Comparison of ENCODE assay signal across 15 cellular contexts in genomic region chr5:112163435-112163834, GRCh38.
DNase-seq lines count a peak whose midpoint lies in the region; ATAC-seq, FAIRE-seq and TF ChIP-seq lines count a peak whose summit lies in the region.
"Had no signal": no experiment of that assay in that cellular context is flagged by ENCODE, and none has a peak within 500 bp of the region (broad histone marks: within the 10 kb centered on the region; RNA-seq: fewer than 3 reads in every experiment).

No MANE protein-coding gene starts in this region.

- peaks cover 58% of the 10 kb centered on the region for H3K36me3 ChIP-seq in BLaER1
- H3K36me3 ChIP-seq in DOHH2 (ENCODE audit: control insufficient read depth, low read length) = peaks cover 64% of the 10 kb centered on the region
- H3K36me3 ChIP-seq in HepG2 (replicated peaks in 1 of 2; ENCODE audit: control insufficient read depth in 1 of 2, insufficient read depth in 2 of 2, low read length in 2 of 2) = peaks cover 5 to 26% of the 10 kb centered on the region in 2 experiments
- peaks cover 0 to 4% of the 10 kb centered on the region in 2 donors for H3K36me3 ChIP-seq in prostate gland

- H3K9me3 ChIP-seq in BLaER1 = no peaks in the 10 kb centered on the region
- H3K9me3 ChIP-seq in DOHH2 (ENCODE audit: control insufficient read depth, insufficient read depth, low read length) = no peaks in the 10 kb centered on the region
- H3K9me3 ChIP-seq in HepG2 (ENCODE audit: low read length) = no peaks in the 10 kb centered on the region
- no peaks in the 10 kb centered on the region for H3K9me3 ChIP-seq in prostate gland
- H3K9me3 ChIP-seq: adrenal gland, SJSA1, spleen had no signal

- no peak for TF ChIP-seq EP300 in HepG2 (IDR thresholded peaks at IDR 0.05; ENCODE audit: low read depth in 2 of 2, low read length in 2 of 2)
- TF ChIP-seq EP300 in HepG2 (CRISPR knock-in tag; IDR thresholded peaks at IDR 0.05; ENCODE audit: borderline replicate concordance) = no peak

- no peak for DNase-seq in activated T-helper 2 cell treated with anti-CD3 and anti-CD28 coated beads, Interferon-gamma antibody, Interleukin-2, Interleukin-4, amounts not matched to agents 10 μg/mL and 5 μg/mL and 100 μg/mL, durations not matched to agents 14 hours and 24 hours and 36 hours (ENCODE audit: low spot score)
- DNase-seq in mesothelial cell of epicardium (ENCODE audit: low spot score in 2 of 2, unreplicated experiment in 2 of 2) (no peak), D721Med (ENCODE audit: insufficient read length, low spot score) (no peak), NCI-H82 (lab: John Stamatoyannopoulos, UW) (no peak), HepG2 (ENCODE audit: low spot score) (no peak), prostate gland (ENCODE audit: low spot score) (no peak)
- DNase-seq: activated CD8-positive, alpha-beta memory T cell treated with anti-CD3 and anti-CD28 coated beads for 24 hours; adrenal gland; MM.1S; posterior cingulate gyrus; spleen had no signal

- H3K27ac ChIP-seq in BLaER1 (no peak overlapping the region), DOHH2 (ENCODE audit: low read depth, low read length) (no peak overlapping the region), HepG2 (ENCODE audit: extremely low read length, insufficient read depth, low read length) (no peak overlapping the region), prostate gland (no peak overlapping the region)
- H3K27ac ChIP-seq: adrenal gland, SJSA1, spleen had no signal

- BruUV-seq in HepG2 (replicated peaks; lab: Mats Ljungman, UMichigan) = no TSS peak

- POLR2A ChIA-PET in HepG2 (lab: Yijun Ruan, JAX) = no interaction called here

- H3K4me3 ChIP-seq in BLaER1 (0 out of 2 replicates have a peak overlapping the region, but pooled peaks have one; percentile 94), DOHH2 (ENCODE audit: low read length) (no peak overlapping the region), HepG2 (replicated peaks in 1 of 3; ENCODE audit: insufficient read depth in 1 of 3, low read depth in 2 of 3, low read length in 3 of 3) (no peak overlapping the region), prostate gland (no peak overlapping the region)
- H3K4me3 ChIP-seq: adrenal gland, SJSA1, spleen had no signal

- TF ChIP-seq CTCF in DOHH2 (IDR thresholded peaks at IDR 0.05; ENCODE audit: low read depth, low read length, poor library complexity, severe bottlenecking) (no peak), mesothelial cell of epicardium (IDR thresholded peaks at IDR 0.05; ENCODE audit: unreplicated experiment) (no peak), D721Med (IDR thresholded peaks at IDR 0.05; ENCODE audit: insufficient read depth, missing control alignments) (no peak), HepG2 (CRISPR knock-in tag; IDR thresholded peaks at IDR 0.05) (no peak), prostate gland (IDR thresholded peaks at IDR 0.05) (no peak)

- no peaks in the 10 kb centered on the region for H3K9me2 ChIP-seq in DOHH2 (replicated peaks; ENCODE audit: control insufficient read depth, low read length)

- H3K9me3 Mint-ChIP-seq in activated T-helper 2 cell treated with anti-CD3 and anti-CD28 coated beads, Interferon-gamma antibody, Interleukin-2, Interleukin-4, amounts not matched to agents 10 μg/mL and 5 μg/mL and 100 μg/mL, durations not matched to agents 14 hours and 24 hours and 36 hours = peaks cover 5% of the 10 kb centered on the region
- H3K9me3 Mint-ChIP-seq in mesothelial cell of epicardium = no peaks in the 10 kb centered on the region

- H4K20me1 ChIP-seq in BLaER1 = peaks cover 65% of the 10 kb centered on the region
- H4K20me1 ChIP-seq in DOHH2 (ENCODE audit: control insufficient read depth, insufficient read depth, low read depth, low read length) = peaks cover 23% of the 10 kb centered on the region
- H4K20me1 ChIP-seq in HepG2 (ENCODE audit: insufficient read depth, low read length) = peaks cover 15% of the 10 kb centered on the region; the same call in 1 of the 2 replicates

- H3K4me3 Mint-ChIP-seq in activated T-helper 2 cell treated with anti-CD3 and anti-CD28 coated beads, Interferon-gamma antibody, Interleukin-2, Interleukin-4, amounts not matched to agents 10 μg/mL and 5 μg/mL and 100 μg/mL, durations not matched to agents 14 hours and 24 hours and 36 hours (ENCODE audit: low read depth) = peak overlapping the region; percentile 58
- H3K4me3 Mint-ChIP-seq in mesothelial cell of epicardium = no peak overlapping the region

- intact Hi-C loops in activated T-helper 2 cell treated with anti-CD3 and anti-CD28 coated beads, Interferon-gamma antibody, Interleukin-2, Interleukin-4, amounts not matched to agents 10 μg/mL and 5 μg/mL and 100 μg/mL, durations not matched to agents 14 hours and 24 hours and 36 hours (cut with micrococcal nuclease) = loop anchor here (5.0 kb wide), 4 partner anchors 254 to 1071 kb away; partner anchors contain the start of genes DCP2, EPB41L4A, NREP and WDR36
- intact Hi-C loops in HepG2 (cut with micrococcal nuclease; ENCODE audit: unreplicated experiment) (loop anchor here (5.0 to 10.0 kb wide), 3 partner anchors 651 to 1409 kb away; partner anchors contain the start of gene STARD4), prostate gland (cut with DNase I) (no loop called here)

- H3K27me3 Mint-ChIP-seq in activated T-helper 2 cell treated with anti-CD3 and anti-CD28 coated beads, Interferon-gamma antibody, Interleukin-2, Interleukin-4, amounts not matched to agents 10 μg/mL and 5 μg/mL and 100 μg/mL, durations not matched to agents 14 hours and 24 hours and 36 hours (ENCODE audit: low read depth) = no peaks in the 10 kb centered on the region
- no peaks in the 10 kb centered on the region for H3K27me3 Mint-ChIP-seq in mesothelial cell of epicardium (ENCODE audit: low read depth)

- H3K9ac ChIP-seq in BLaER1 (peak overlapping the region; percentile 97; the same call in 1 of the 2 replicates), HepG2 (ENCODE audit: insufficient read depth, low read depth, low read length) (no peak overlapping the region)

- FAIRE-seq in D721Med (lab: Jason Lieb, UNC) (no peak), HepG2 (lab: Jason Lieb, UNC) (no peak)
- FAIRE-seq: TTC549 had no signal

- peaks cover 34% of the 10 kb centered on the region for H3K4me1 Mint-ChIP-seq in activated T-helper 2 cell treated with anti-CD3 and anti-CD28 coated beads, Interferon-gamma antibody, Interleukin-2, Interleukin-4, amounts not matched to agents 10 μg/mL and 5 μg/mL and 100 μg/mL, durations not matched to agents 14 hours and 24 hours and 36 hours (ENCODE audit: low read depth)
- H3K4me1 Mint-ChIP-seq in mesothelial cell of epicardium = peaks cover 31% of the 10 kb centered on the region

- peak overlapping the region; percentile 47 for H3K27ac Mint-ChIP-seq in activated T-helper 2 cell treated with anti-CD3 and anti-CD28 coated beads, Interferon-gamma antibody, Interleukin-2, Interleukin-4, amounts not matched to agents 10 μg/mL and 5 μg/mL and 100 μg/mL, durations not matched to agents 14 hours and 24 hours and 36 hours
- peak overlapping the region; percentile 27 for H3K27ac Mint-ChIP-seq in mesothelial cell of epicardium

- peaks cover 71% of the 10 kb centered on the region for H3F3A ChIP-seq in DOHH2 (ENCODE audit: control insufficient read depth, insufficient read depth)

- CTCF ChIA-PET in HepG2 (lab: Yijun Ruan, JAX; ENCODE audit: low intra/inter-chr PET ratio, low total read pairs) = no interaction called here

- H3K4me1 ChIP-seq in BLaER1 = peaks cover 19% of the 10 kb centered on the region
- H3K4me1 ChIP-seq in DOHH2 (ENCODE audit: control insufficient read depth, low read length) = peaks cover 19% of the 10 kb centered on the region
- H3K4me1 ChIP-seq in HepG2 (ENCODE audit: insufficient read depth, low read length) = peaks cover 54% of the 10 kb centered on the region
- H3K4me1 ChIP-seq in prostate gland (replicated peaks) = no peaks in the 10 kb centered on the region

- H3K36me3 Mint-ChIP-seq in activated T-helper 2 cell treated with anti-CD3 and anti-CD28 coated beads, Interferon-gamma antibody, Interleukin-2, Interleukin-4, amounts not matched to agents 10 μg/mL and 5 μg/mL and 100 μg/mL, durations not matched to agents 14 hours and 24 hours and 36 hours (ENCODE audit: low read depth) = peaks cover 61% of the 10 kb centered on the region
- peaks cover 24% of the 10 kb centered on the region for H3K36me3 Mint-ChIP-seq in mesothelial cell of epicardium

- no peak for TF ChIP-seq RAD21 in HepG2 (CRISPR knock-in tag; IDR thresholded peaks at IDR 0.05)

- H3K4me2 ChIP-seq in BLaER1 (peak overlapping the region; percentile 94; the same call in 1 of the 2 replicates), DOHH2 (ENCODE audit: low read length) (peak overlapping the region; percentile 83; the same call in 1 of the 2 replicates), HepG2 (ENCODE audit: low read depth, low read length) (no peak overlapping the region)

- ATAC-seq in HepG2 = no peak

- in situ Hi-C loops in HepG2 (cut with HindIII; ENCODE audit: extremely low pct_ligation_motif_present, low pct_unique_long_range_greater_than_20kb) = no loop called here

- peak in 1 of 2 experiments; percentile 3; a peak in 1 of 4 replicates for TF ChIP-seq POLR2A in HepG2 (IDR thresholded peaks at IDR 0.05; ENCODE audit: insufficient read depth in 1 of 2, low read depth in 2 of 2, low read length in 2 of 2)
- no peak for TF ChIP-seq POLR2A in prostate gland (IDR thresholded peaks at IDR 0.05)

- 100% methylated on average over 1 of the region's 1 CpG for WGBS in HepG2 (ENCODE audit: low lambda C conversion rate)
- WGBS in prostate gland = 91% methylated on average over 1 of the region's 1 CpG

- no peaks in the 10 kb centered on the region for H3K27me3 ChIP-seq in BLaER1
- H3K27me3 ChIP-seq in DOHH2 (ENCODE audit: control insufficient read depth, low read length) = no peaks in the 10 kb centered on the region
- H3K27me3 ChIP-seq in HepG2 (ENCODE audit: control insufficient read depth in 1 of 2, insufficient read depth in 2 of 2, low read length in 2 of 2) = peaks cover 0 to 5% of the 10 kb centered on the region in 2 experiments; a peak in 2 of 5 replicates
- no peaks in the 10 kb centered on the region for H3K27me3 ChIP-seq in prostate gland (replicated peaks; ENCODE audit: insufficient read depth)
- H3K27me3 ChIP-seq: adrenal gland, SJSA1, spleen had no signal

- H3K79me2 ChIP-seq in DOHH2 (ENCODE audit: control insufficient read depth, low read length) (peaks cover 26% of the 10 kb centered on the region), HepG2 (ENCODE audit: insufficient read depth, low read length) (peaks cover 22% of the 10 kb centered on the region)

- H2AFZ ChIP-seq in HepG2 (ENCODE audit: low read length) = no peak overlapping the region
